Comparison of ENCODE assay signal across 2 cellular contexts in genomic region chr7:91230100-91230499, GRCh38.
TF ChIP-seq lines count a peak whose summit lies in the region.

No MANE protein-coding gene starts in this region.

TF ChIP-seq in SK-N-SH, 30 proteins besides CTCF, POLR2A, EP300 and RAD21 (continued from another document):
- TF ChIP-seq PBX3 (IDR thresholded peaks at IDR 0.05), result no peak
- no peak for TF ChIP-seq GATA2 (CRISPR knock-in tag; IDR thresholded peaks at IDR 0.05)
- no peak for TF ChIP-seq NRF1 (IDR thresholded peaks at IDR 0.05; ENCODE audit: low read depth, low read length)
- TF ChIP-seq CHD2 (IDR thresholded peaks at IDR 0.05; ENCODE audit: low read length, partially characterized antibody), result no peak
- TF ChIP-seq FOSL2 (IDR thresholded peaks at IDR 0.05; ENCODE audit: borderline replicate concordance, low read depth), result no peak
- no peak for TF ChIP-seq MAX (IDR thresholded peaks at IDR 0.05; ENCODE audit: low read depth)
- no peak for TF ChIP-seq TEAD4 (IDR thresholded peaks at IDR 0.05; ENCODE audit: borderline replicate concordance, insufficient read depth)
- TF ChIP-seq MXI1 (IDR thresholded peaks at IDR 0.05; ENCODE audit: low read depth, low read length), result no peak
- no peak for TF ChIP-seq TAF1 (IDR thresholded peaks at IDR 0.05; ENCODE audit: borderline replicate concordance, low read depth, low read length)
- no peak for TF ChIP-seq ELF1 (IDR thresholded peaks at IDR 0.05)
- no peak for TF ChIP-seq RFX5 (IDR thresholded peaks at IDR 0.05; ENCODE audit: low read length)
- no peak for TF ChIP-seq ZBTB33 (IDR thresholded peaks at IDR 0.05; ENCODE audit: borderline replicate concordance, low read depth)
- TF ChIP-seq FOXM1 (IDR thresholded peaks at IDR 0.05; ENCODE audit: low read depth), result no peak
- TF ChIP-seq YY1 (IDR thresholded peaks at IDR 0.05; ENCODE audit: low read depth), result no peak
- TF ChIP-seq JUND (IDR thresholded peaks at IDR 0.05), result no peak
- no peak for TF ChIP-seq EZH2phosphoT487 (IDR thresholded peaks at IDR 0.05; ENCODE audit: borderline replicate concordance, low read depth)
TF ChIP-seq in SK-N-SH: peak in this region for 0.

TF ChIP-seq in IMR-90, 13 proteins besides CTCF, POLR2A, EP300 and RAD21 (continued from another document):
- no peak for TF ChIP-seq CEBPB (IDR thresholded peaks at IDR 0.05; ENCODE audit: low read depth, low read length)
- no peak for TF ChIP-seq RFX5 (IDR thresholded peaks at IDR 0.05; ENCODE audit: low read depth, low read length)
- no peak for TF ChIP-seq FOS (IDR thresholded peaks at IDR 0.05; ENCODE audit: low read depth, low read length)
- TF ChIP-seq MXI1 (IDR thresholded peaks at IDR 0.05; ENCODE audit: borderline replicate concordance, low read depth, low read length), result no peak
- no peak for TF ChIP-seq RCOR1 (IDR thresholded peaks at IDR 0.05; ENCODE audit: insufficient replicate concordance, low read length)
- TF ChIP-seq ELK1 (IDR thresholded peaks at IDR 0.05; ENCODE audit: borderline replicate concordance, low read depth, low read length), result no peak
- no peak for TF ChIP-seq MAFK (IDR thresholded peaks at IDR 0.05; ENCODE audit: low read depth, low read length)
- TF ChIP-seq BHLHE40 (IDR thresholded peaks at IDR 0.05; ENCODE audit: low read depth, low read length), result no peak
- no peak for TF ChIP-seq CHD1 (IDR thresholded peaks at IDR 0.05; ENCODE audit: low read depth, low read length)
- no peak for TF ChIP-seq SMC3 (IDR thresholded peaks at IDR 0.05; ENCODE audit: low read depth, low read length)
- TF ChIP-seq NFE2L2 (IDR thresholded peaks at IDR 0.05; ENCODE audit: low read depth, low read length), result no peak
- no peak for TF ChIP-seq MAZ (IDR thresholded peaks at IDR 0.05; ENCODE audit: borderline replicate concordance, low read depth, low read length)
